ENCODE assay signal across 8 cellular contexts in the genomic region with DNA sequence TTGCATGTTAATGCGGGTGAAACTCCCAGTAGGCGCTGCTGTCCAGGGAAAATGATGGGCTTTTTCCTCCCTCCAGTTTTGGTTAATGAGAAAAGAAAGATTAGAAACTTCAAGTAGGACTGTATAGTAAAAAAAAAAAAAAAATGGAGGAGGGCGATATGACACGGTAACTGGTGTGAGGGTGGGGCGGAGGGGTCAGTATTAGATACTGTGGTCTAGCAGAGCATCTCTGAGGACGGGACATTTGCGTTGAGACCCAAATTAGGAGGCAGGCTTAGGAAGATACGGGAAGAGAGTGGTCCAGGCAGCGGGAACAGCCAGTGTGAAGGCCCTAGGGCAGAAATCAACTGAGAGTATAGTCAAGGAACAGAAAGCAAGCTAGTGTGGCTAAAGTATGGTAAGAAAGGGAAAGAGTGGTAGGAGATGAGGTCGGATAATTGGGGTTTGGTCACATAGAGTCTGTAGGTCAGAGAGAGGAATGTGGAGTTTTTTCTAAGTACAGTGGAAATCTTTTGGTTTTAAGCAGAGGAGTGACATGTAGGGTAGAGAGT. TPM values are rescaled to one million over a fixed set of nuclear protein-coding genes. Genes with fewer than 3 reads are reported as not detected.
DNase-seq lines count a peak whose midpoint lies in the region; ATAC-seq and TF ChIP-seq lines count a peak whose summit lies in the region.

No MANE protein-coding gene starts in this region.

- peak overlapping the region; percentile 76 to 92 for H3K4me3 ChIP-seq in testis

- peak overlapping the region in 1 of 2 donors; percentile 90 for H3K27ac ChIP-seq in testis

- CTCF ChIA-PET in activated CD4-positive, alpha-beta T cell treated with anti-CD3 and anti-CD28 coated beads for 36 hours (lab: Charles Lee), result interaction anchor here (1.0 to 3.5 kb wide), 4 partner anchors 11 to 57 kb away, joined by 3 to 17 read pairs (median 3); no protein-coding TSS in a partner anchor
- CTCF ChIA-PET in activated CD8-positive, alpha-beta T cell treated with anti-CD3 and anti-CD28 coated beads, Interleukin-2, amount 10 ng/mL, durations not matched to agents 7 days and 5 days (lab: Charles Lee), result interaction anchor here (1.4 to 2.3 kb wide), 2 partner anchors 10 to 56 kb away, joined by 4 to 14 read pairs; no protein-coding TSS in a partner anchor

- no peaks in the 10 kb centered on the region for H3K27me3 Mint-ChIP-seq in activated CD4-positive, alpha-beta T cell treated with anti-CD3 and anti-CD28 coated beads for 36 hours
- peaks cover 6% of the 10 kb centered on the region for H3K27me3 Mint-ChIP-seq in activated CD8-positive, alpha-beta T cell treated with anti-CD3 and anti-CD28 coated beads, Interleukin-2, amount 10 ng/mL, durations not matched to agents 7 days and 5 days (ENCODE audit: low read depth)

- no peak for TF ChIP-seq CTCF in testis (IDR thresholded peaks at IDR 0.05)

- no peak for DNase-seq in activated CD4-positive, alpha-beta T cell treated with anti-CD3 and anti-CD28 coated beads for 36 hours
- no peak for DNase-seq in activated CD4-positive, alpha-beta T cell treated with anti-CD3 and anti-CD28 coated beads for 4 hours
- no peak for DNase-seq in activated CD8-positive, alpha-beta T cell treated with anti-CD3 and anti-CD28 coated beads, Interleukin-2, amount 10 ng/mL, durations not matched to agents 7 days and 5 days
- DNase-seq in islet precursor cell (peak; percentile 46), testis (no peak), HuH-7 (ENCODE audit: low spot score) (no peak), 8988T (no peak)

- H3K36me3 ChIP-seq in testis (ENCODE audit: low read depth, missing control alignments), result no peaks in the 10 kb centered on the region

- H3K9me3 ChIP-seq in testis, result no peaks in the 10 kb centered on the region

- no peaks in the 10 kb centered on the region for H3K9me3 Mint-ChIP-seq in activated CD4-positive, alpha-beta T cell treated with anti-CD3 and anti-CD28 coated beads for 36 hours (ENCODE audit: low read depth)
- no peaks in the 10 kb centered on the region for H3K9me3 Mint-ChIP-seq in activated CD8-positive, alpha-beta T cell treated with anti-CD3 and anti-CD28 coated beads, Interleukin-2, amount 10 ng/mL, durations not matched to agents 7 days and 5 days (ENCODE audit: insufficient read depth)

- no peak for TF ChIP-seq POLR2A in testis (IDR thresholded peaks at IDR 0.05)

- peak overlapping the region; percentile 80 for H3K4me3 Mint-ChIP-seq in activated CD4-positive, alpha-beta T cell treated with anti-CD3 and anti-CD28 coated beads for 36 hours
- H3K4me3 Mint-ChIP-seq in activated CD8-positive, alpha-beta T cell treated with anti-CD3 and anti-CD28 coated beads, Interleukin-2, amount 10 ng/mL, durations not matched to agents 7 days and 5 days, result peak overlapping the region; percentile 68

- no peaks in the 10 kb centered on the region for H3K27me3 ChIP-seq in testis

- peaks cover 21% of the 10 kb centered on the region for H3K36me3 Mint-ChIP-seq in activated CD4-positive, alpha-beta T cell treated with anti-CD3 and anti-CD28 coated beads for 36 hours (ENCODE audit: low read depth)
- peaks cover 4% of the 10 kb centered on the region for H3K36me3 Mint-ChIP-seq in activated CD8-positive, alpha-beta T cell treated with anti-CD3 and anti-CD28 coated beads, Interleukin-2, amount 10 ng/mL, durations not matched to agents 7 days and 5 days (ENCODE audit: low read depth)

- peaks cover 7% of the 10 kb centered on the region for H3K4me1 ChIP-seq in testis

- peak; percentile 16 for ATAC-seq in activated CD4-positive, alpha-beta T cell treated with anti-CD3 and anti-CD28 coated beads for 36 hours
- no peak for ATAC-seq in activated CD8-positive, alpha-beta T cell treated with anti-CD3 and anti-CD28 coated beads, Interleukin-2, amount 10 ng/mL, durations not matched to agents 7 days and 5 days
- no peak for ATAC-seq in HG03097 (IDR thresholded peaks at IDR 0.05; ENCODE audit: low FRiP score, unreplicated experiment)

- intact Hi-C loops in activated CD4-positive, alpha-beta T cell treated with anti-CD3 and anti-CD28 coated beads for 36 hours (cut with DNase I, micrococcal nuclease), result loop anchor here (1.0 to 5.0 kb wide), 4 partner anchors 21 to 531 kb away; a partner anchor contains a TSS
- intact Hi-C loops in testis (cut with DNase I; ENCODE audit: low total_unique reads), result no loop called here

- H3K27ac Mint-ChIP-seq in activated CD4-positive, alpha-beta T cell treated with anti-CD3 and anti-CD28 coated beads for 36 hours, result peak overlapping the region; percentile 90
- peak overlapping the region; percentile 69 for H3K27ac Mint-ChIP-seq in activated CD8-positive, alpha-beta T cell treated with anti-CD3 and anti-CD28 coated beads, Interleukin-2, amount 10 ng/mL, durations not matched to agents 7 days and 5 days

- POLR2A ChIA-PET in activated CD4-positive, alpha-beta T cell treated with anti-CD3 and anti-CD28 coated beads for 36 hours (lab: Charles Lee), result no interaction called here
- POLR2A ChIA-PET in activated CD8-positive, alpha-beta T cell treated with anti-CD3 and anti-CD28 coated beads, Interleukin-2, amount 10 ng/mL, durations not matched to agents 7 days and 5 days (lab: Charles Lee), result interaction anchor here (0.7 to 2.5 kb wide), 4 partner anchors 11 to 1248 kb away, joined by 3 to 12 read pairs (median 4); a partner anchor contains a TSS

- H3K4me1 Mint-ChIP-seq in activated CD4-positive, alpha-beta T cell treated with anti-CD3 and anti-CD28 coated beads for 36 hours, result peaks cover 25% of the 10 kb centered on the region
- H3K4me1 Mint-ChIP-seq in activated CD8-positive, alpha-beta T cell treated with anti-CD3 and anti-CD28 coated beads, Interleukin-2, amount 10 ng/mL, durations not matched to agents 7 days and 5 days (ENCODE audit: low read depth), result peaks cover 18% of the 10 kb centered on the region

- WGBS in testis, 2 donors, result 16 to 18% methylated on average over 10 of the region's 10 CpGs

RNA-seq across cellular contexts. Expression of a gene that starts 0.7 kb away (rescaled TPM):
- total RNA-seq in activated CD4-positive, alpha-beta T cell treated with anti-CD3 and anti-CD28 coated beads for 36 hours, result 10 to 100 TPM; 24.1 to 28.7 TPM
- total RNA-seq in activated CD8-positive, alpha-beta T cell treated with anti-CD3 and anti-CD28 coated beads, Interleukin-2, amount 10 ng/mL, durations not matched to agents 7 days and 5 days, result 1 to 10 TPM; 3.8 to 6.0 TPM
- total RNA-seq in testis, result 100 to 1,000 TPM in 1 of 2 donors, 10 to 100 TPM in 1; 73.0 to 102 TPM
- polyA plus RNA-seq in testis (ENCODE audit: insufficient read depth, low read depth, low replicate concordance), result 181 TPM

RNA-seq across cellular contexts. Expression of a gene that starts 18.2 kb away (rescaled TPM):
- total RNA-seq in activated CD4-positive, alpha-beta T cell treated with anti-CD3 and anti-CD28 coated beads for 36 hours, result 1 to 10 TPM; 3.3 to 3.7 TPM
- 1 to 10 TPM; 5.9 to 6.1 TPM for total RNA-seq in activated CD8-positive, alpha-beta T cell treated with anti-CD3 and anti-CD28 coated beads, Interleukin-2, amount 10 ng/mL, durations not matched to agents 7 days and 5 days
- 1 to 10 TPM; 3.2 to 3.6 TPM for total RNA-seq in testis
- 1.4 TPM for polyA plus RNA-seq in testis (ENCODE audit: insufficient read depth, low read depth, low replicate concordance)

RNA-seq across cellular contexts. Expression of a gene that starts 22.2 kb away (rescaled TPM):
- 100 to 1,000 TPM; 244 TPM for total RNA-seq in activated CD4-positive, alpha-beta T cell treated with anti-CD3 and anti-CD28 coated beads for 36 hours
- 100 to 1,000 TPM; 176 to 184 TPM for total RNA-seq in activated CD8-positive, alpha-beta T cell treated with anti-CD3 and anti-CD28 coated beads, Interleukin-2, amount 10 ng/mL, durations not matched to agents 7 days and 5 days
- total RNA-seq in testis, result 100 to 1,000 TPM; 132 to 208 TPM
- 105 TPM for polyA plus RNA-seq in testis (ENCODE audit: insufficient read depth, low read depth, low replicate concordance)

RNA-seq across cellular contexts. Expression of a gene that starts 55.6 kb away (rescaled TPM):
- not detected for total RNA-seq in activated CD4-positive, alpha-beta T cell treated with anti-CD3 and anti-CD28 coated beads for 36 hours
- not detected for total RNA-seq in activated CD8-positive, alpha-beta T cell treated with anti-CD3 and anti-CD28 coated beads, Interleukin-2, amount 10 ng/mL, durations not matched to agents 7 days and 5 days
- 10 to 100 TPM in 1 of 2 donors, 1 to 10 TPM in 1; 9.8 to 11.0 TPM for total RNA-seq in testis
- polyA plus RNA-seq in testis (ENCODE audit: insufficient read depth, low read depth, low replicate concordance), result 53.5 TPM
